12 cellular contexts compared by ENCODE assay signal in genomic region chr7:26157520-26158105, GRCh38. TPM values are rescaled to one million over a fixed set of nuclear protein-coding genes. Genes with fewer than 3 reads are reported as not detected.
A peak's percentile ranks its signal among the peaks of the same experiment; 100 is the strongest.
DNase-seq lines count a peak whose midpoint lies in the region; ATAC-seq, FAIRE-seq and TF ChIP-seq lines count a peak whose summit lies in the region.
"Had no signal": no experiment of that assay in that cellular context is flagged by ENCODE, and none has a peak within 500 bp of the region (broad histone marks: within the 10 kb centered on the region; RNA-seq: fewer than 3 reads in every experiment).

No MANE protein-coding gene starts in this region.

- peaks cover 41% of the 10 kb centered on the region for H3K4me1 ChIP-seq in RWPE2 (ENCODE audit: insufficient read depth, poor library complexity, severe bottlenecking)
- H3K4me1 ChIP-seq in endothelial cell of umbilical vein (ENCODE audit: control insufficient read depth, extremely low read depth, insufficient read depth, low read length) = peaks cover 64% of the 10 kb centered on the region
- H3K4me1 ChIP-seq in mammary epithelial cell (ENCODE audit: insufficient read depth, low read length) = peaks cover 58% of the 10 kb centered on the region

- H3K4me1 Mint-ChIP-seq in CD14-positive monocyte (peaks cover 39% of the 10 kb centered on the region), Calu3 (ENCODE audit: low read depth, unreplicated experiment) (peaks cover 88% of the 10 kb centered on the region)

- FAIRE-seq in endothelial cell of umbilical vein (lab: Jason Lieb, UNC) = peak; percentile 28
- FAIRE-seq: endometrium had no signal

- TF ChIP-seq POLR2A in endothelial cell of umbilical vein (IDR thresholded peaks at IDR 0.05; ENCODE audit: low read depth, low read length) = no peak

- peaks cover 78% of the 10 kb centered on the region for H3K79me2 ChIP-seq in endothelial cell of umbilical vein (ENCODE audit: control insufficient read depth, insufficient read depth, low read length)
- peaks cover 51% of the 10 kb centered on the region for H3K79me2 ChIP-seq in mammary epithelial cell (ENCODE audit: insufficient read depth, low read length)

- peaks cover 12 to 24% (median 17%) of the 10 kb centered on the region in 3 donors for H3K27me3 Mint-ChIP-seq in CD14-positive monocyte (ENCODE audit: low read depth in 3 of 3)
- no peaks in the 10 kb centered on the region for H3K27me3 Mint-ChIP-seq in Calu3 (ENCODE audit: unreplicated experiment)

- CTCF ChIA-PET in Calu3 (lab: Charles Lee) (interaction anchor here (0.7 to 3.3 kb wide), 3 partner anchors 9 to 94 kb away, joined by 3 to 18 read pairs (median 6); no protein-coding TSS in a partner anchor), endothelial cell of umbilical vein (lab: Charles Lee) (interaction anchor here (2.5 to 4.1 kb wide), 3 partner anchors 23 to 67 kb away, joined by 7 to 12 read pairs (median 8); no protein-coding TSS in a partner anchor), mammary epithelial cell (lab: Charles Lee; ENCODE audit: low non-redundant PET) (no interaction called here)

- H3K9me3 ChIP-seq in RWPE2 (ENCODE audit: severe bottlenecking) (no peaks in the 10 kb centered on the region), endothelial cell of umbilical vein (replicated peaks; ENCODE audit: control insufficient read depth, insufficient read depth, low read length) (no peaks in the 10 kb centered on the region), mammary epithelial cell (replicated peaks; ENCODE audit: insufficient read depth, low read length) (no peaks in the 10 kb centered on the region)
- H3K9me3 ChIP-seq: body of pancreas, right atrium auricular region, suprapubic skin had no signal

- no peak for TF ChIP-seq CTCF in CD14-positive monocyte (IDR thresholded peaks at IDR 0.05)
- TF ChIP-seq CTCF in Calu3 (IDR thresholded peaks at IDR 0.05; ENCODE audit: unreplicated experiment) = no peak
- TF ChIP-seq CTCF in RWPE2 (IDR thresholded peaks at IDR 0.05; ENCODE audit: poor library complexity, severe bottlenecking) = no peak
- TF ChIP-seq CTCF in endothelial cell of umbilical vein (IDR thresholded peaks at IDR 0.05; ENCODE audit: extremely low read depth in 1 of 2, insufficient read depth in 1 of 2, low read depth in 1 of 2, low read length in 2 of 2) = no peak
- no peak for TF ChIP-seq CTCF in mammary epithelial cell (conservative IDR thresholded peaks at IDR 0.05 in 1 of 2, IDR thresholded peaks at IDR 0.05 in 1 of 2; ENCODE audit: extremely low read depth in 1 of 2, insufficient read depth in 1 of 2, low read depth in 1 of 2, low read length in 2 of 2)

- H2AFZ ChIP-seq in endothelial cell of umbilical vein (ENCODE audit: low read depth, low read length) = no peak overlapping the region
- no peak overlapping the region for H2AFZ ChIP-seq in mammary epithelial cell (ENCODE audit: low read depth, low read length)

- H3K36me3 Mint-ChIP-seq in CD14-positive monocyte (peaks cover 4 to 8% of the 10 kb centered on the region in 2 donors), Calu3 (ENCODE audit: insufficient read depth, unreplicated experiment) (peaks cover 50% of the 10 kb centered on the region)

- BruUV-seq in Calu3 (replicated peaks; lab: Mats Ljungman, UMichigan) (no TSS peak), endothelial cell of umbilical vein (replicated peaks; lab: Mats Ljungman, UMichigan) (no TSS peak), mammary epithelial cell (replicated peaks; lab: Mats Ljungman, UMichigan) (no TSS peak)

- no peak for ATAC-seq in RWPE2 (ENCODE audit: low read depth)
- ATAC-seq: body of pancreas had no signal

- 99% methylated on average over 4 of the region's 4 CpGs for WGBS in mammary epithelial cell (ENCODE audit: low coverage, missing lambda C conversion rate)

- H3K4me2 ChIP-seq in endothelial cell of umbilical vein (ENCODE audit: insufficient read depth, low read length) = peak overlapping the region; percentile 64
- no peak overlapping the region for H3K4me2 ChIP-seq in mammary epithelial cell (ENCODE audit: insufficient read depth, low read depth, low read length)

- DNase-seq in CD14-positive monocyte (ENCODE audit: low spot score) = no peak
- DNase-seq in Calu3 = no peak
- no peak for DNase-seq in RWPE2 (ENCODE audit: low spot score)
- DNase-seq in endothelial cell of umbilical vein (ENCODE audit: low read depth, low spot score) = no peak
- no peak for DNase-seq in OCI-M1 (lab: John Stamatoyannopoulos, UW)
- no peak for DNase-seq in stimulated activated CD4-positive, alpha-beta T cell treated with anti-CD3 and anti-CD28 coated beads, Interleukin-2, amount 100 ng/mL, for 48 hours
- no peak for DNase-seq in mammary epithelial cell
- DNase-seq: body of pancreas, nephron progenitor cell had no signal

- POLR2A ChIA-PET in endothelial cell of umbilical vein (lab: Charles Lee) = interaction anchor here (1.2 kb wide), 1 partner anchor 42 kb away, joined by 3 read pairs; no protein-coding TSS in a partner anchor

- no peak overlapping the region for H3K4me3 ChIP-seq in RWPE2 (ENCODE audit: severe bottlenecking)
- no peak overlapping the region for H3K4me3 ChIP-seq in endothelial cell of umbilical vein (replicated peaks in 1 of 3; ENCODE audit: insufficient read depth in 1 of 3, low read depth in 1 of 3, low read length in 3 of 3)
- H3K4me3 ChIP-seq in mammary epithelial cell (replicated peaks in 1 of 3; ENCODE audit: insufficient read depth in 1 of 3, low read depth in 2 of 3, low read length in 3 of 3) = no peak overlapping the region
- H3K4me3 ChIP-seq: body of pancreas, right atrium auricular region, suprapubic skin had no signal

- H3K27ac Mint-ChIP-seq in CD14-positive monocyte (peak overlapping the region in 6 of 7 donors; percentile 3 to 81 (median 48)), Calu3 (ENCODE audit: unreplicated experiment) (peak overlapping the region; percentile 84)
- H3K27ac Mint-ChIP-seq: nephron progenitor cell had no signal

- H3K4me3 Mint-ChIP-seq in CD14-positive monocyte (no peak overlapping the region), Calu3 (ENCODE audit: low read depth, unreplicated experiment) (peak overlapping the region; percentile 13)
- H3K4me3 Mint-ChIP-seq: nephron progenitor cell had no signal

- in situ Hi-C loops in mammary epithelial cell (cut with MboI; ENCODE audit: low sequenced_read_pairs in 2 of 2) = no loop called here

- intact Hi-C loops in CD14-positive monocyte (cut with micrococcal nuclease) = loop anchor here in 1 of 2 donors (5.0 kb wide), 1 partner anchor 40 kb away; no protein-coding TSS in a partner anchor
- intact Hi-C loops in Calu3 (cut with micrococcal nuclease; ENCODE audit: unreplicated experiment) = loop anchor here (5.0 to 10.0 kb wide), 3 partner anchors 40 to 203 kb away; no protein-coding TSS in a partner anchor
- intact Hi-C loops in endothelial cell of umbilical vein (cut with micrococcal nuclease) = loop anchor here (2.0 to 10.0 kb wide), 4 partner anchors 29 to 1000 kb away; partner anchors contain the start of gene HOXA7
- intact Hi-C loops in mammary epithelial cell (cut with micrococcal nuclease) = no loop called here

- H3K9me1 ChIP-seq in endothelial cell of umbilical vein (replicated peaks; ENCODE audit: control insufficient read depth, extremely low read depth, insufficient read depth, low read length) = no peaks in the 10 kb centered on the region

- H3K27me3 ChIP-seq in RWPE2 (ENCODE audit: insufficient read depth, poor library complexity, severe bottlenecking) (no peaks in the 10 kb centered on the region), endothelial cell of umbilical vein (ENCODE audit: control insufficient read depth in 2 of 2, insufficient read depth in 2 of 2, low read length in 2 of 2) (no peaks in the 10 kb centered on the region), mammary epithelial cell (ENCODE audit: insufficient read depth, low read length) (no peaks in the 10 kb centered on the region)
- H3K27me3 ChIP-seq: body of pancreas had no signal

- dilution Hi-C loops in endothelial cell of umbilical vein (cut with MboI; ENCODE audit: extremely low pct_ligation_motif_present, low sequenced_read_pairs) (no loop called here), mammary epithelial cell (cut with HindIII; ENCODE audit: low sequenced_read_pairs) (no loop called here)

- H4K20me1 ChIP-seq in endothelial cell of umbilical vein (replicated peaks; ENCODE audit: control insufficient read depth, extremely low read depth, insufficient read depth, low read length) (no peaks in the 10 kb centered on the region), mammary epithelial cell (ENCODE audit: insufficient read depth, low read length) (no peaks in the 10 kb centered on the region)

- H3K36me3 ChIP-seq in RWPE2 (ENCODE audit: low read depth) = no peaks in the 10 kb centered on the region
- no peaks in the 10 kb centered on the region for H3K36me3 ChIP-seq in endothelial cell of umbilical vein (ENCODE audit: control insufficient read depth in 2 of 2, extremely low read depth in 1 of 2, insufficient read depth in 2 of 2, low read length in 2 of 2)
- H3K36me3 ChIP-seq in mammary epithelial cell (ENCODE audit: insufficient read depth, low read length) = no peaks in the 10 kb centered on the region
- H3K36me3 ChIP-seq: right atrium auricular region, suprapubic skin had no signal

- peak overlapping the region; percentile 70 for H3K27ac ChIP-seq in RWPE2 (ENCODE audit: poor library complexity, severe bottlenecking)
- H3K27ac ChIP-seq in endothelial cell of umbilical vein (ENCODE audit: insufficient read depth, low read depth, low read length) = peak overlapping the region; percentile 92
- no peak overlapping the region for H3K27ac ChIP-seq in mammary epithelial cell (ENCODE audit: insufficient read depth, low read depth, low read length)
- H3K27ac ChIP-seq: right atrium auricular region, suprapubic skin had no signal

- peak overlapping the region; percentile 82 for H3K9ac ChIP-seq in endothelial cell of umbilical vein (replicated peaks; ENCODE audit: extremely low read depth, insufficient read depth, low read length)
- H3K9ac ChIP-seq in mammary epithelial cell (ENCODE audit: insufficient read depth, low read length) = no peak overlapping the region

- H3K9me3 Mint-ChIP-seq in CD14-positive monocyte (peaks cover 0 to 5% (median 0%) of the 10 kb centered on the region in 7 donors), Calu3 (ENCODE audit: low read depth, unreplicated experiment) (no peaks in the 10 kb centered on the region)
- H3K9me3 Mint-ChIP-seq: nephron progenitor cell had no signal

RNA-seq across cellular contexts. Expression of gene NFE2L3, which starts 5.6 kb away (rescaled TPM):
- polyA plus RNA-seq in CD14-positive monocyte (10 to 100 TPM; 10.6 to 17.2 TPM), endothelial cell of umbilical vein (29.6 and 30.8 TPM in 2 replicates), mammary epithelial cell (6.8 TPM)
- total RNA-seq in Calu3 (2022) (74.3 and 108 TPM in 2 replicates), endothelial cell of umbilical vein (28.4 and 40.2 TPM in 2 replicates), mammary epithelial cell (1 to 10 TPM; 5.4 to 8.3 TPM)
- 36.1 and 37.8 TPM in 2 replicates for polyA plus RNA-seq in endothelial cell of umbilical vein (2011; cell fraction: cytosol; rRNA removed)
- 27.3 and 32.9 TPM in 2 replicates for polyA plus RNA-seq in endothelial cell of umbilical vein (2011; cell fraction: nucleus; rRNA removed)
- polyA plus RNA-seq in endothelial cell of umbilical vein (2012) = 42.9 and 67.1 TPM in 2 replicates
- polyA minus RNA-seq in endothelial cell of umbilical vein (45.2 and 45.7 TPM in 2 replicates), mammary epithelial cell (9.5 TPM)
- polyA minus RNA-seq in endothelial cell of umbilical vein (2011; cell fraction: cytosol; rRNA and poly(A)+ RNA removed) = not detected
- 14.6 and 23.3 TPM in 2 replicates for polyA minus RNA-seq in endothelial cell of umbilical vein (2011; cell fraction: nucleus; rRNA and poly(A)+ RNA removed)

RNA-seq across cellular contexts. Expression of gene HNRNPA2B1, which starts 42.9 kb away (rescaled TPM):
- 100 to 1,000 TPM; 269 to 391 TPM for polyA plus RNA-seq in CD14-positive monocyte
- total RNA-seq in Calu3 (2022) = 880 and 924 TPM in 2 replicates
- 703 and 717 TPM in 2 replicates for total RNA-seq in endothelial cell of umbilical vein
- polyA plus RNA-seq in endothelial cell of umbilical vein = 104 and 198 TPM in 2 replicates
- 420 and 499 TPM in 2 replicates for polyA plus RNA-seq in endothelial cell of umbilical vein (2011; cell fraction: cytosol; rRNA removed)
- 496 and 792 TPM in 2 replicates for polyA plus RNA-seq in endothelial cell of umbilical vein (2011; cell fraction: nucleus; rRNA removed)
- polyA plus RNA-seq in endothelial cell of umbilical vein (2012) = 674 and 1,097 TPM in 2 replicates
- polyA minus RNA-seq in endothelial cell of umbilical vein = 165 and 169 TPM in 2 replicates
- 207 TPM for polyA minus RNA-seq in endothelial cell of umbilical vein (2011; cell fraction: cytosol; rRNA and poly(A)+ RNA removed)
- 209 and 233 TPM in 2 replicates for polyA minus RNA-seq in endothelial cell of umbilical vein (2011; cell fraction: nucleus; rRNA and poly(A)+ RNA removed)
- total RNA-seq in mammary epithelial cell = 100 to 1,000 TPM in 1 of 2 donors, 10 to 100 TPM in 1; 62.0 to 506 TPM
- 291 TPM for polyA plus RNA-seq in mammary epithelial cell
- 260 TPM for polyA minus RNA-seq in mammary epithelial cell

RNA-seq across cellular contexts. Expression of gene CBX3, which starts 43.9 kb away (rescaled TPM):
- polyA plus RNA-seq in CD14-positive monocyte = 10 to 100 TPM; 63.7 to 78.1 TPM
- total RNA-seq in Calu3 (2022) = 390 and 417 TPM in 2 replicates
- total RNA-seq in endothelial cell of umbilical vein = 184 and 200 TPM in 2 replicates
- 41.7 and 47.5 TPM in 2 replicates for polyA plus RNA-seq in endothelial cell of umbilical vein
- 86.6 and 94.2 TPM in 2 replicates for polyA plus RNA-seq in endothelial cell of umbilical vein (2011; cell fraction: cytosol; rRNA removed)
- 78.8 and 112 TPM in 2 replicates for polyA plus RNA-seq in endothelial cell of umbilical vein (2011; cell fraction: nucleus; rRNA removed)
- 119 and 202 TPM in 2 replicates for polyA plus RNA-seq in endothelial cell of umbilical vein (2012)
- 22.8 and 24.5 TPM in 2 replicates for polyA minus RNA-seq in endothelial cell of umbilical vein
- 44.4 TPM for polyA minus RNA-seq in endothelial cell of umbilical vein (2011; cell fraction: cytosol; rRNA and poly(A)+ RNA removed)
- 51.5 and 52.5 TPM in 2 replicates for polyA minus RNA-seq in endothelial cell of umbilical vein (2011; cell fraction: nucleus; rRNA and poly(A)+ RNA removed)
- total RNA-seq in mammary epithelial cell = 100 to 1,000 TPM in 1 of 2 donors, 10 to 100 TPM in 1; 67.5 to 154 TPM
- polyA plus RNA-seq in mammary epithelial cell = 77.3 TPM
- polyA minus RNA-seq in mammary epithelial cell = 25.3 TPM
